ENCODE assay signal across 8 cellular contexts in genomic region chr16:84617631-84618427, GRCh38. TPM values are rescaled to one million over a fixed set of nuclear protein-coding genes. Genes with fewer than 3 reads are reported as not detected.
DNase-seq lines count a peak whose midpoint lies in the region; ATAC-seq and TF ChIP-seq lines count a peak whose summit lies in the region.

TSS of gene COTL1 (minus strand) at chr16:84618078. CDS start at chr16:84617914, 164 bp downstream.

- POLR2A ChIA-PET in Panc1 (lab: Charles Lee): no interaction called here

- H3K4me1 Mint-ChIP-seq in activated T-cell treated with anti-CD3 and anti-CD28 coated beads, Interleukin-2, amount 50 U/mL, for 4 hours (ENCODE audit: low read depth): peaks cover 49% of the 10 kb centered on the region

- H3K27ac ChIP-seq in Panc1 (ENCODE audit: low read length): peak within 1 kb of the TSS; percentile 87
- H3K27ac ChIP-seq in esophagus muscularis mucosa (replicated peaks in 1 of 4): peak within 1 kb of the TSS; percentile 69 to 83 (median 78)

- no TSS peak for BruUV-seq in Panc1 (replicated peaks; lab: Mats Ljungman, UMichigan)

- H3K4me1 ChIP-seq in Panc1 (ENCODE audit: control insufficient read depth, insufficient read depth, low read length) (peaks cover 31% of the 10 kb centered on the region), esophagus muscularis mucosa (peaks cover 20 to 59% (median 52%) of the 10 kb centered on the region in 4 donors)

- peak within 1 kb of the TSS; percentile 95 for H3K4me3 Mint-ChIP-seq in activated T-cell treated with anti-CD3 and anti-CD28 coated beads, Interleukin-2, amount 50 U/mL, for 4 hours

- no peaks in the 10 kb centered on the region for H3K9me3 Mint-ChIP-seq in activated T-cell treated with anti-CD3 and anti-CD28 coated beads, Interleukin-2, amount 50 U/mL, for 4 hours

- DNase-seq in DMS153 treated with DMSO at 0.1 percent for 48 hours (lab: John Stamatoyannopoulos, UW; ENCODE audit: unreplicated experiment) (peak; percentile 85), KG1 (lab: John Stamatoyannopoulos, UW) (peak; percentile 92), Panc1 (ENCODE audit: low read depth, low spot score) (peak; percentile 82), esophagus muscularis mucosa (ENCODE audit: extremely low spot score) (peak; percentile 98), myocyte (ENCODE audit: low read depth) (peak; percentile 94)
- peak; percentile 97 for DNase-seq in activated T-cell treated with anti-CD3 and anti-CD28 coated beads, Interleukin-2, amount 50 U/mL, for 4 hours
- peak; percentile 94 to 98 for DNase-seq in stimulated activated CD8-positive, alpha-beta memory T cell treated with anti-CD3 and anti-CD28 coated beads, Interleukin-7, amount 100 ng/mL, for 4 hours (ENCODE audit: low read depth in 2 of 2)

- peak within 1 kb of the TSS; percentile 80 to 84 for H3K4me3 ChIP-seq in Panc1 (ENCODE audit: low read depth in 2 of 2, low read length in 2 of 2)
- peak within 1 kb of the TSS; percentile 67 to 81 (median 74) for H3K4me3 ChIP-seq in esophagus muscularis mucosa

- H3K36me3 ChIP-seq in Panc1 (ENCODE audit: control insufficient read depth, insufficient read depth, low read length) (peaks cover 4% of the 10 kb centered on the region; the same call in 1 of the 2 replicates), esophagus muscularis mucosa (no peaks in the 10 kb centered on the region)

- peaks cover 17% of the 10 kb centered on the region for H3K36me3 Mint-ChIP-seq in activated T-cell treated with anti-CD3 and anti-CD28 coated beads, Interleukin-2, amount 50 U/mL, for 4 hours (ENCODE audit: insufficient read depth)

- TF ChIP-seq EP300 in esophagus muscularis mucosa (IDR thresholded peaks at IDR 0.05): no peak

- intact Hi-C loops in Panc1 (cut with micrococcal nuclease; ENCODE audit: unreplicated experiment): no loop called here
- intact Hi-C loops in esophagus muscularis mucosa (cut with DNase I): loop anchor here (5.0 kb wide), 1 partner anchor 86 kb away; no protein-coding TSS in a partner anchor

- H3K9me3 ChIP-seq in Panc1 (ENCODE audit: control insufficient read depth, insufficient read depth, low read depth, low read length) (no peaks in the 10 kb centered on the region), esophagus muscularis mucosa (no peaks in the 10 kb centered on the region)

- H3K27me3 Mint-ChIP-seq in activated T-cell treated with anti-CD3 and anti-CD28 coated beads, Interleukin-2, amount 50 U/mL, for 4 hours (ENCODE audit: low read depth): no peaks in the 10 kb centered on the region

- CTCF ChIA-PET in Panc1 (lab: Charles Lee): interaction anchor here (0.7 kb wide), 1 partner anchor 30 kb away, joined by 3 read pairs; the partner anchor contains the start of gene KLHL36

- in situ Hi-C loops in Panc1 (cut with HindIII; ENCODE audit: low pct_unique_long_range_greater_than_20kb, low sequenced_read_pairs): no loop called here

- TF ChIP-seq POLR2A in esophagus muscularis mucosa (IDR thresholded peaks at IDR 0.05; ENCODE audit: low read depth): no peak

- H3K27me3 ChIP-seq in Panc1 (ENCODE audit: control insufficient read depth, insufficient read depth, low read length) (no peaks in the 10 kb centered on the region), esophagus muscularis mucosa (peaks cover 0 to 9% (median 0%) of the 10 kb centered on the region in 4 donors)

- 2% methylated on average over 16 of the region's 100 CpGs for WGBS in esophagus muscularis mucosa

- ATAC-seq in GM21717 (IDR thresholded peaks at IDR 0.05; ENCODE audit: unreplicated experiment): peak; percentile 79
- peak; percentile 84 for ATAC-seq in Panc1
- ATAC-seq in activated T-cell treated with anti-CD3 and anti-CD28 coated beads, Interleukin-2, amount 50 U/mL, for 4 hours: peak; percentile 84 to 88

- TF ChIP-seq CTCF in Panc1 (IDR thresholded peaks at IDR 0.05) (no peak), esophagus muscularis mucosa (IDR thresholded peaks at IDR 0.05) (no peak)

RNA-seq across cellular contexts. Expression of gene COTL1, which starts in this region (rescaled TPM):
- total RNA-seq in Panc1 (2021; ENCODE audit: unreplicated experiment): 302 TPM
- 235 TPM for polyA plus RNA-seq in Panc1 (2012; ENCODE audit: insufficient read length)
- total RNA-seq in activated T-cell treated with anti-CD3 and anti-CD28 coated beads, Interleukin-2, amount 50 U/mL, for 4 hours: 100 to 1,000 TPM; 209 to 331 (median 274) TPM
- 10 to 100 TPM; 34.5 to 42.9 (median 40.7) TPM for total RNA-seq in esophagus muscularis mucosa
- total RNA-seq in myocyte: 14.5 and 16.8 TPM in 2 replicates
- polyA plus RNA-seq in myocyte (2012): 37.5 TPM

Comparison
In these comparisons a context has a peak if more than half of its experiments do, and no peak if none do; other contexts are left out.
1. Peak in every context shown above with its lines: DNase-seq, ATAC-seq, H3K4me3 ChIP-seq and H3K27ac ChIP-seq.